15 cellular contexts compared by ENCODE assay signal in genomic region chr9:125151730-125152129, GRCh38. TPM values are rescaled to one million over a fixed set of nuclear protein-coding genes. Genes with fewer than 3 reads are reported as not detected.
A peak's percentile ranks its signal among the peaks of the same experiment; 100 is the strongest.
DNase-seq lines count a peak whose midpoint lies in the region; ATAC-seq and TF ChIP-seq lines count a peak whose summit lies in the region.
"Had no signal": no experiment of that assay in that cellular context is flagged by ENCODE, and none has a peak within 500 bp of the region (broad histone marks: within the 10 kb centered on the region; RNA-seq: fewer than 3 reads in every experiment).

No MANE protein-coding gene starts in this region.

- H3K4me3 ChIP-seq in CD4-positive, CD25-positive, alpha-beta regulatory T cell (ENCODE audit: low read depth, low read length), result no peak overlapping the region
- H3K4me3 ChIP-seq in GM23338 (no peak overlapping the region), NT2/D1 (ENCODE audit: insufficient read length, low read depth) (no peak overlapping the region)
- no peak overlapping the region for H3K4me3 ChIP-seq in naive thymus-derived CD4-positive, alpha-beta T cell (ENCODE audit: low read length)
- H3K4me3 ChIP-seq: BLaER1 treated with 17β-estradiol and CSF1 and Interleukin-3, amounts not matched to agents 10 nM and 100 nM had no signal

- H3K9ac ChIP-seq in NT2/D1 (ENCODE audit: insufficient read length, low read depth), result no peak overlapping the region
- H3K9ac ChIP-seq: BLaER1 treated with 17β-estradiol and CSF1 and Interleukin-3, amounts not matched to agents 10 nM and 100 nM had no signal

- ATAC-seq in CD4-positive, CD25-positive, alpha-beta regulatory T cell (ENCODE audit: low read depth in 2 of 2), result no peak
- peak; percentile 89 for ATAC-seq in GM23338
- ATAC-seq in naive thymus-derived CD4-positive, alpha-beta T cell, result no peak

- CTCF ChIA-PET in naive thymus-derived CD4-positive, alpha-beta T cell (lab: Charles Lee), result interaction anchor here (0.7 to 1.2 kb wide), 2 partner anchors 10 to 21 kb away, joined by 4 to 5 read pairs; no protein-coding TSS in a partner anchor

- no peak for TF ChIP-seq CTCF in GM23338 (conservative IDR thresholded peaks at IDR 0.05; ENCODE audit: low read depth in 2 of 2)

- H3K4me3 Mint-ChIP-seq in CD4-positive, CD25-positive, alpha-beta regulatory T cell, result no peak overlapping the region
- H3K4me3 Mint-ChIP-seq in GM23338, result no peak overlapping the region
- H3K4me3 Mint-ChIP-seq in naive thymus-derived CD4-positive, alpha-beta T cell, result no peak overlapping the region
- H3K4me3 Mint-ChIP-seq in T-helper 2 cell treated with Interferon-gamma antibody and Interleukin-4, amounts not matched to agents 5 μg/mL and 100 μg/mL, for 36 hours, result no peak overlapping the region
- H3K4me3 Mint-ChIP-seq: B cell had no signal

- no peak overlapping the region for H3K4me2 ChIP-seq in GM23338
- H3K4me2 ChIP-seq: BLaER1 treated with 17β-estradiol and CSF1 and Interleukin-3, amounts not matched to agents 10 nM and 100 nM had no signal

- no peaks in the 10 kb centered on the region for H3K27me3 Mint-ChIP-seq in CD4-positive, CD25-positive, alpha-beta regulatory T cell
- peaks cover 5% of the 10 kb centered on the region for H3K27me3 Mint-ChIP-seq in GM23338 (ENCODE audit: insufficient read depth, low read depth, poor library complexity)
- H3K27me3 Mint-ChIP-seq in naive thymus-derived CD4-positive, alpha-beta T cell, result no peaks in the 10 kb centered on the region
- no peaks in the 10 kb centered on the region for H3K27me3 Mint-ChIP-seq in T-helper 2 cell treated with Interferon-gamma antibody and Interleukin-4, amounts not matched to agents 5 μg/mL and 100 μg/mL, for 36 hours (ENCODE audit: low read depth)
- H3K27me3 Mint-ChIP-seq: B cell had no signal

- H2AFZ ChIP-seq in GM23338, result no peak overlapping the region

- no peaks in the 10 kb centered on the region for H3F3A ChIP-seq in GM23338 (replicated peaks; ENCODE audit: low read depth)

- H3K4me1 Mint-ChIP-seq in CD4-positive, CD25-positive, alpha-beta regulatory T cell, result peaks cover 0 to 14% (median 5%) of the 10 kb centered on the region in 4 donors
- H3K4me1 Mint-ChIP-seq in GM23338, result peaks cover 8% of the 10 kb centered on the region
- peaks cover 3 to 22% (median 10%) of the 10 kb centered on the region in 7 donors for H3K4me1 Mint-ChIP-seq in naive thymus-derived CD4-positive, alpha-beta T cell
- peaks cover 4% of the 10 kb centered on the region for H3K4me1 Mint-ChIP-seq in T-helper 2 cell treated with Interferon-gamma antibody and Interleukin-4, amounts not matched to agents 5 μg/mL and 100 μg/mL, for 36 hours (ENCODE audit: low read depth)
- H3K4me1 Mint-ChIP-seq: B cell had no signal

- H3K27ac Mint-ChIP-seq in CD4-positive, CD25-positive, alpha-beta regulatory T cell, result peak overlapping the region in 2 of 3 donors; percentile 49 to 63
- H3K27ac Mint-ChIP-seq in GM23338, result peak overlapping the region; percentile 85; the same call in 1 of the 2 replicates
- peak overlapping the region in 6 of 9 donors; percentile 16 to 73 (median 30) for H3K27ac Mint-ChIP-seq in naive thymus-derived CD4-positive, alpha-beta T cell
- H3K27ac Mint-ChIP-seq in T-helper 2 cell treated with Interferon-gamma antibody and Interleukin-4, amounts not matched to agents 5 μg/mL and 100 μg/mL, for 36 hours, result no peak overlapping the region
- H3K27ac Mint-ChIP-seq: B cell had no signal

- 0 out of 2 replicates have a peak, but pooled peaks cover 3% of the 10 kb centered on the region for H4K20me1 ChIP-seq in GM23338 (replicated peaks; ENCODE audit: insufficient read depth)

- H3K36me3 ChIP-seq in CD4-positive, CD25-positive, alpha-beta regulatory T cell (ENCODE audit: control insufficient read depth, insufficient read depth, low read length), result peaks cover 53% of the 10 kb centered on the region
- peaks cover 17% of the 10 kb centered on the region; the same call in 1 of the 2 replicates for H3K36me3 ChIP-seq in GM23338 (ENCODE audit: insufficient read depth)
- H3K36me3 ChIP-seq in NT2/D1 (ENCODE audit: insufficient read depth, insufficient read length, low read length), result peaks cover 51% of the 10 kb centered on the region
- peaks cover 3 to 52% (median 12%) of the 10 kb centered on the region in 3 experiments for H3K36me3 ChIP-seq in naive thymus-derived CD4-positive, alpha-beta T cell (ENCODE audit: control insufficient read depth in 2 of 3, insufficient read depth in 3 of 3, low read length in 3 of 3)

- POLR2A ChIA-PET in naive thymus-derived CD4-positive, alpha-beta T cell (lab: Charles Lee), result interaction anchor here (1.1 to 3.4 kb wide), 2 partner anchors 90 to 185 kb away, joined by 3 to 16 read pairs; partner anchors contain the start of gene HSPA5

- no peaks in the 10 kb centered on the region for H3K9me3 Mint-ChIP-seq in CD4-positive, CD25-positive, alpha-beta regulatory T cell
- H3K9me3 Mint-ChIP-seq in GM23338, result no peaks in the 10 kb centered on the region
- H3K9me3 Mint-ChIP-seq in naive thymus-derived CD4-positive, alpha-beta T cell, result no peaks in the 10 kb centered on the region
- no peaks in the 10 kb centered on the region for H3K9me3 Mint-ChIP-seq in T-helper 2 cell treated with Interferon-gamma antibody and Interleukin-4, amounts not matched to agents 5 μg/mL and 100 μg/mL, for 36 hours

- no peaks in the 10 kb centered on the region for H3K9me3 ChIP-seq in CD4-positive, CD25-positive, alpha-beta regulatory T cell (ENCODE audit: control insufficient read depth in 2 of 2, low read length in 2 of 2)
- no peaks in the 10 kb centered on the region for H3K9me3 ChIP-seq in NT2/D1 (ENCODE audit: insufficient read depth, low read length)
- H3K9me3 ChIP-seq in naive thymus-derived CD4-positive, alpha-beta T cell (ENCODE audit: control insufficient read depth in 2 of 3, low read length in 3 of 3), result no peaks in the 10 kb centered on the region
- H3K9me3 ChIP-seq: BLaER1 treated with 17β-estradiol and CSF1 and Interleukin-3, amounts not matched to agents 10 nM and 100 nM; Caco-2 had no signal

- no peaks in the 10 kb centered on the region for H3K9me2 ChIP-seq in GM23338 (ENCODE audit: insufficient read depth)

- H3K36me3 Mint-ChIP-seq in CD4-positive, CD25-positive, alpha-beta regulatory T cell, result peaks cover 25% of the 10 kb centered on the region
- H3K36me3 Mint-ChIP-seq in GM23338 (ENCODE audit: low read depth), result peaks cover 40% of the 10 kb centered on the region
- peaks cover 0 to 38% (median 16%) of the 10 kb centered on the region in 5 donors for H3K36me3 Mint-ChIP-seq in naive thymus-derived CD4-positive, alpha-beta T cell
- peaks cover 40% of the 10 kb centered on the region for H3K36me3 Mint-ChIP-seq in T-helper 2 cell treated with Interferon-gamma antibody and Interleukin-4, amounts not matched to agents 5 μg/mL and 100 μg/mL, for 36 hours (ENCODE audit: low read depth)

- H3K4me1 ChIP-seq in CD4-positive, CD25-positive, alpha-beta regulatory T cell (ENCODE audit: control insufficient read depth, insufficient read depth, low read length, poor library complexity, severe bottlenecking), result peaks cover 4% of the 10 kb centered on the region
- H3K4me1 ChIP-seq in GM23338 (ENCODE audit: insufficient read depth), result no peaks in the 10 kb centered on the region; the same call in 1 of the 2 replicates
- no peaks in the 10 kb centered on the region for H3K4me1 ChIP-seq in NT2/D1 (ENCODE audit: insufficient read depth, insufficient read length)
- no peaks in the 10 kb centered on the region for H3K4me1 ChIP-seq in naive thymus-derived CD4-positive, alpha-beta T cell (ENCODE audit: control insufficient read depth in 2 of 2, insufficient read depth in 2 of 2, low read length in 2 of 2)
- H3K4me1 ChIP-seq: Caco-2 had no signal

- H3K27ac ChIP-seq in CD4-positive, CD25-positive, alpha-beta regulatory T cell (ENCODE audit: insufficient read depth, low read length, poor library complexity, severe bottlenecking), result no peak overlapping the region
- H3K27ac ChIP-seq in GM23338 (ENCODE audit: low read depth) (no peak overlapping the region), substantia nigra (ENCODE audit: low read depth, low read length, poor library complexity, severe bottlenecking) (no peak overlapping the region)
- no peak overlapping the region for H3K27ac ChIP-seq in naive thymus-derived CD4-positive, alpha-beta T cell (ENCODE audit: low read depth, low read length)
- H3K27ac ChIP-seq: BLaER1 treated with 17β-estradiol and CSF1 and Interleukin-3, amounts not matched to agents 10 nM and 100 nM; HL-60 had no signal

- no peak for DNase-seq in CD4-positive, CD25-positive, alpha-beta regulatory T cell
- DNase-seq in GM23338 (ENCODE audit: low spot score) (peak; percentile 11), NT2/D1 (ENCODE audit: low read depth, low spot score) (peak; percentile 56), NCI-H345 treated with DMSO at 0.1 percent for 48 hours (lab: John Stamatoyannopoulos, UW; ENCODE audit: unreplicated experiment) (no peak), substantia nigra (lab: John Stamatoyannopoulos, UW) (no peak)
- DNase-seq in naive thymus-derived CD4-positive, alpha-beta T cell, result no peak
- no peak for DNase-seq in T-helper 2 cell treated with Interferon-gamma antibody and Interleukin-4, amounts not matched to agents 5 μg/mL and 100 μg/mL, for 36 hours (ENCODE audit: low spot score)
- DNase-seq: Caco-2, GDM1, GOT3, H7, KG1 had no signal

- no peaks in the 10 kb centered on the region for H3K27me3 ChIP-seq in CD4-positive, CD25-positive, alpha-beta regulatory T cell (ENCODE audit: control insufficient read depth, insufficient read depth, low read length)
- no peaks in the 10 kb centered on the region for H3K27me3 ChIP-seq in GM23338 (ENCODE audit: insufficient read depth)
- no peaks in the 10 kb centered on the region for H3K27me3 ChIP-seq in NT2/D1 (ENCODE audit: insufficient read depth, insufficient read length)
- no peaks in the 10 kb centered on the region for H3K27me3 ChIP-seq in naive thymus-derived CD4-positive, alpha-beta T cell (ENCODE audit: control insufficient read depth in 2 of 2, insufficient read depth in 2 of 2, low read length in 2 of 2)
- H3K27me3 ChIP-seq: BLaER1 treated with 17β-estradiol and CSF1 and Interleukin-3, amounts not matched to agents 10 nM and 100 nM had no signal

- no peaks in the 10 kb centered on the region for H3K79me2 ChIP-seq in GM23338 (replicated peaks; ENCODE audit: insufficient read depth)

- intact Hi-C loops in naive thymus-derived CD4-positive, alpha-beta T cell (cut with micrococcal nuclease), result no loop called here

RNA-seq across cellular contexts. Expression of gene SCAI, which starts 8.4 kb away (rescaled TPM):
- total RNA-seq in CD4-positive, CD25-positive, alpha-beta regulatory T cell, result 11.3 TPM
- 1 to 10 TPM; 1.7 to 4.8 (median 3.7) TPM for polyA plus RNA-seq in CD4-positive, CD25-positive, alpha-beta regulatory T cell
- total RNA-seq in GM23338 (2014; rRNA removed; shearing (Covaris generic)), result 21.8 and 35.0 TPM in 2 replicates
- 13.1 and 13.3 TPM in 2 replicates for polyA plus RNA-seq in GM23338 (2016; fragmentation: Nextera tagmentation; extraction: Ambion mirVana)
- total RNA-seq in naive thymus-derived CD4-positive, alpha-beta T cell, result 10 to 100 TPM; 12.8 to 23.9 (median 16.6) TPM
- 1 to 10 TPM; 2.7 to 5.4 TPM for polyA plus RNA-seq in naive thymus-derived CD4-positive, alpha-beta T cell

RNA-seq across cellular contexts. Expression of gene PPP6C, which starts 37.9 kb away (rescaled TPM):
- 44.6 TPM for total RNA-seq in CD4-positive, CD25-positive, alpha-beta regulatory T cell
- 10 to 100 TPM; 60.0 to 81.6 (median 67.0) TPM for polyA plus RNA-seq in CD4-positive, CD25-positive, alpha-beta regulatory T cell
- total RNA-seq in GM23338 (2014; rRNA removed; shearing (Covaris generic)), result 46.4 and 55.0 TPM in 2 replicates
- polyA plus RNA-seq in GM23338 (2016; fragmentation: Nextera tagmentation; extraction: Ambion mirVana), result 31.9 and 32.7 TPM in 2 replicates
- 10 to 100 TPM; 32.9 to 54.2 (median 49.5) TPM for total RNA-seq in naive thymus-derived CD4-positive, alpha-beta T cell
- polyA plus RNA-seq in naive thymus-derived CD4-positive, alpha-beta T cell, result 10 to 100 TPM; 54.3 to 56.5 TPM

RNA-seq across cellular contexts. Expression of gene RABEPK, which starts 48.6 kb away (rescaled TPM):
- total RNA-seq in CD4-positive, CD25-positive, alpha-beta regulatory T cell, result 14.2 TPM
- 10 to 100 TPM; 37.2 to 39.5 (median 38.8) TPM for polyA plus RNA-seq in CD4-positive, CD25-positive, alpha-beta regulatory T cell
- 19.3 and 25.8 TPM in 2 replicates for total RNA-seq in GM23338 (2014; rRNA removed; shearing (Covaris generic))
- polyA plus RNA-seq in GM23338 (2016; fragmentation: Nextera tagmentation; extraction: Ambion mirVana), result 28.5 and 32.7 TPM in 2 replicates
- 10 to 100 TPM; 10.7 to 19.5 (median 15.1) TPM for total RNA-seq in naive thymus-derived CD4-positive, alpha-beta T cell
- polyA plus RNA-seq in naive thymus-derived CD4-positive, alpha-beta T cell, result 10 to 100 TPM; 31.1 to 52.5 TPM

Comparison
In these comparisons a context has a peak if more than half of its experiments do, and no peak if none do; other contexts are left out.
1. DNase-seq: peak in GM23338 (single experiment) and NT2/D1 (single experiment); none in CD4-positive, CD25-positive, alpha-beta regulatory T cell (0 of 3), naive thymus-derived CD4-positive, alpha-beta T cell (0 of 9), NCI-H345 treated with DMSO at 0.1 percent for 48 hours (single experiment), substantia nigra (0 of 49) and T-helper 2 cell treated with Interferon-gamma antibody and Interleukin-4, amounts not matched to agents 5 μg/mL and 100 μg/mL, for 36 hours (single experiment).